Comparison of ENCODE assay signal across 19 cellular contexts in genomic region chr20:58322083-58322482, GRCh38.
"Had no signal": no experiment of that assay in that cellular context is flagged by ENCODE, and none has a peak within 500 bp of the region (broad histone marks: within the 10 kb centered on the region; RNA-seq: fewer than 3 reads in every experiment).

No MANE protein-coding gene starts in this region.

- H3K27ac ChIP-seq: RWPE1 had no signal

- H3K4me3 ChIP-seq: MG63 had no signal

- ATAC-seq: HepG2, Panc1, PC-3 had no signal

- H3K27me3 ChIP-seq: MG63 had no signal

- DNase-seq: IMR-90; Karpas-422; KG1; MG63; NCI-H1092 treated with DMSO at 0.1 percent for 48 hours; NCI-H1436; NCI-H187; NCI-H2029; NCI-H2081 treated with DMSO at 0.1 percent for 48 hours; NCI-H2227 treated with DMSO at 0.1 percent for 48 hours; NCI-H524; NCI-H526 treated with DMSO at 0.1 percent for 48 hours; NCI-H748 treated with DMSO at 0.1 percent for 48 hours; NK-92 treated with Interleukin-12 subunit alpha and Interleukin-12 subunit beta, amount 100 ng/mL, for 24 hours; PC-3; SHP77 had no signal

- H3K9me3 ChIP-seq: MG63 had no signal
